In the genomic region with DNA sequence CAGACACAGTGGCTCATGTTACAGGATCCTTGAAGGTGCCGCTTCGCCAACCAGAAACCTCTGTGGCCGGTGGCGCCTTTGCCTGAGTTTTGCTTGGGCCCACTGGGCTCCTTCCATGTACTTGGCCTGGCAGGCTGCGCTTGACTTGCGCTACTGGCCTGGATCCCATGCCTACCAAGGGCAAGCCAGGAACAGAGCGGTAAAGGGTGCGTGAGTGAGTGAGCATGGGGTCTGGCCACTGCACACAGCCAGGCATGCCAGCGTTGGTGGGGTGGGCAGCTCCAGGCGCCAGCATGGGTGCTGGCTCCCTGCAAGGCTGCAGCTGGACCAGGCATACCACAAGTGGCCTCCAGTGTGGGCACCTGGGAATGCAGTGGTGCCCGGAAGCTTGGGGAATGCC, we compare ENCODE assay signal across 26 cellular contexts. TPM values are rescaled to one million over a fixed set of nuclear protein-coding genes. Genes with fewer than 3 reads are reported as not detected.
"Had no signal": no experiment of that assay in that cellular context is flagged by ENCODE, and none has a peak within 500 bp of the region (broad histone marks: within the 10 kb centered on the region; RNA-seq: fewer than 3 reads in every experiment).

No MANE protein-coding gene starts in this region.

- H3K9me3 Mint-ChIP-seq: memory B cell; naive thymus-derived CD8-positive, alpha-beta T cell; stimulated activated memory B cell treated with anti-CD40 and anti-IgM and Interleukin-4, amounts not matched to agents 10 μg/mL and 1 μg/mL and 100 μg/mL, for 72 hours had no signal

- H3K27ac ChIP-seq: heart right ventricle, hepatocyte, left ventricle myocardium inferior, pancreas, prostate gland, tibial nerve, upper lobe of left lung had no signal

- DNase-seq: heart right ventricle; islet precursor cell; left ventricle myocardium inferior; midbrain; naive thymus-derived CD8-positive, alpha-beta T cell; nucleus accumbens; pancreas; retina; right cardiac atrium; small intestine; stimulated activated CD4-positive, alpha-beta T cell treated with anti-CD3 and anti-CD28 coated beads, Interleukin-1b, Interleukin-23, amount 100 ng/mL, for 48 hours; stimulated activated CD4-positive, alpha-beta T cell treated with anti-CD3 and anti-CD28 coated beads, Interleukin-2, amount 100 ng/mL, for 48 hours; stimulated activated CD4-positive, alpha-beta T cell treated with anti-CD3 and anti-CD28 coated beads, Interleukin-4, amount 100 ng/mL, for 4 hours; stimulated activated CD8-positive, alpha-beta memory T cell treated with anti-CD3 and anti-CD28 coated beads, Interleukin-4, amount 100 ng/mL, for 48 hours; stimulated activated naive CD4-positive, alpha-beta T cell treated with Interleukin-2 at 50 U/mL for 16 hours; stimulated activated naive CD8-positive, alpha-beta T cell treated with anti-CD3 and anti-CD28 coated beads, Interleukin-15, amount 100 ng/mL, for 72 hours; substantia nigra had no signal

- H3K27me3 ChIP-seq: heart right ventricle, hepatocyte, pancreas, tibial nerve, upper lobe of left lung had no signal

- H3K4me1 ChIP-seq: prostate gland had no signal

- H3K4me1 Mint-ChIP-seq: memory B cell; naive thymus-derived CD8-positive, alpha-beta T cell; stimulated activated memory B cell treated with anti-CD40 and anti-IgM and Interleukin-4, amounts not matched to agents 10 μg/mL and 1 μg/mL and 100 μg/mL, for 72 hours; stimulated activated naive CD8-positive, alpha-beta T cell treated with anti-CD3 and anti-CD28 coated beads, Interleukin-15, amount 100 ng/mL, for 72 hours had no signal

- H3K9me3 ChIP-seq: heart right ventricle, left ventricle myocardium inferior, pancreas, prostate gland, tibial nerve, upper lobe of left lung had no signal

- H3K4me2 ChIP-seq: hepatocyte had no signal

- H2AFZ ChIP-seq: hepatocyte had no signal

- H3K36me3 Mint-ChIP-seq: memory B cell; naive thymus-derived CD8-positive, alpha-beta T cell; stimulated activated memory B cell treated with anti-CD40 and anti-IgM and Interleukin-4, amounts not matched to agents 10 μg/mL and 1 μg/mL and 100 μg/mL, for 72 hours had no signal

- ATAC-seq: heart right ventricle; naive thymus-derived CD8-positive, alpha-beta T cell; pancreas; right cardiac atrium; sciatic nerve; stimulated activated memory B cell treated with anti-CD40 and anti-IgM and Interleukin-4, amounts not matched to agents 10 μg/mL and 1 μg/mL and 100 μg/mL, for 72 hours; stimulated activated naive CD8-positive, alpha-beta T cell treated with anti-CD3 and anti-CD28 coated beads, Interleukin-15, amount 100 ng/mL, for 72 hours had no signal

- H3K36me3 ChIP-seq: heart right ventricle, left ventricle myocardium inferior, pancreas, prostate gland, tibial nerve, upper lobe of left lung had no signal

- H3K27ac Mint-ChIP-seq: memory B cell; stimulated activated memory B cell treated with anti-CD40 and anti-IgM and Interleukin-4, amounts not matched to agents 10 μg/mL and 1 μg/mL and 100 μg/mL, for 72 hours had no signal

- H3K4me3 Mint-ChIP-seq: memory B cell; naive thymus-derived CD8-positive, alpha-beta T cell; stimulated activated memory B cell treated with anti-CD40 and anti-IgM and Interleukin-4, amounts not matched to agents 10 μg/mL and 1 μg/mL and 100 μg/mL, for 72 hours; stimulated activated naive CD8-positive, alpha-beta T cell treated with anti-CD3 and anti-CD28 coated beads, Interleukin-15, amount 100 ng/mL, for 72 hours had no signal

- H3K4me3 ChIP-seq: heart right ventricle, hepatocyte, left ventricle myocardium inferior, pancreas, prostate gland, tibial nerve, upper lobe of left lung had no signal

RNA-seq across cellular contexts. Expression of a gene that starts 18.2 kb away (rescaled TPM):
- total RNA-seq: kidney epithelial cell; left ventricle myocardium inferior; naive thymus-derived CD8-positive, alpha-beta T cell had no signal
- polyA plus RNA-seq: hepatocyte; naive thymus-derived CD8-positive, alpha-beta T cell; neural cell had no signal
